ENCODE assay signal across 8 cellular contexts in the genomic region with DNA sequence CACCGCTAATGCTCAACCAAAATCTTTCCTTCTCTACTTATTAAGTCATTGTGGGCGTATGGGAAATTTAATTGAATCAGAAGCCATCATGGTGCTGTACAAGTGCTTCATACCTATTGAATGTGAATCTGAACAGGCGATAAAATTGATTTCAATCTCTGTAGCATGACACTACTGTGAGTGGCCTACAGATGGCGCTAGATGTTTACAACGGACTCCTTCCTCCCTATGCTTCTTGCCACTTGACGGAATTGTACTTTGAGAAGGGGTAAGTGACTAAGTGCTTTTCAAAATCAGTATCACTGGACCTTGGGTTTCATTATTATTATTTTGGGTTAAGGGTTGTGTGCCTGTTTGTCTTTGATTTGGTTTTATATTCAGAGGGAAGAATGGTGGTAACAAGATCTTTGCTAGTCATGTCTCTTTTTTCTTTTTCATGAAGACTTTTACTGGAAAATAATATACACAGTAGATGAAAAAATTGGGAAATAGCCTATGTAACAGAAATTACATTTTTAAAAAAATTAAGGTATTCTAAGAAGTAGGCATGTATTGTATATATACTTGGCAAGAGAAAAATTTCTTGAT. TPM values are rescaled to one million over a fixed set of nuclear protein-coding genes. Genes with fewer than 3 reads are reported as not detected.
DNase-seq lines count a peak whose midpoint lies in the region; ATAC-seq, FAIRE-seq and TF ChIP-seq lines count a peak whose summit lies in the region.

No MANE protein-coding gene starts in this region.

- peak; percentile 81 for TF ChIP-seq CTCF in WTC11 (IDR thresholded peaks at IDR 0.05)
- peak; percentile 82 for TF ChIP-seq CTCF in cardiac fibroblast (IDR thresholded peaks at IDR 0.05; ENCODE audit: low read depth, low read length)

- H3K36me3 Mint-ChIP-seq in WTC11, result no peaks in the 10 kb centered on the region

- H3K4me3 ChIP-seq in cardiac fibroblast (replicated peaks in 1 of 2; ENCODE audit: low read depth in 2 of 2, low read length in 2 of 2), result no peak overlapping the region

- H3K27me3 Mint-ChIP-seq in WTC11 (ENCODE audit: low read depth), result no peaks in the 10 kb centered on the region

- DNase-seq in GM12892 (ENCODE audit: insufficient read length) (peak; percentile 14), NCI-H2227 (lab: John Stamatoyannopoulos, UW; ENCODE audit: unreplicated experiment) (peak; percentile 63), WTC11 (ENCODE audit: low spot score) (peak; percentile 76), cardiac fibroblast (ENCODE audit: low read depth in 2 of 2) (peak; percentile 80 to 84), kidney tubule cell (ENCODE audit: low spot score) (peak; percentile 73)
- DNase-seq in stimulated activated CD4-positive, alpha-beta T cell treated with anti-CD3 and anti-CD28 coated beads, TNF-alpha, amount 100 ng/mL, for 1 hour (ENCODE audit: low read depth in 3 of 3, low spot score in 1 of 3), result peak; percentile 9 to 23 (median 13)

- no peaks in the 10 kb centered on the region for H3K9me3 Mint-ChIP-seq in WTC11

- no peak for TF ChIP-seq POLR2A in GM12892 (IDR thresholded peaks at IDR 0.05; ENCODE audit: low read depth, low read length)

- H3K4me1 Mint-ChIP-seq in WTC11, result peaks cover 28% of the 10 kb centered on the region

- FAIRE-seq in GM12892 (lab: Jason Lieb, UNC), result peak; percentile 92

- no peak overlapping the region for H3K27ac Mint-ChIP-seq in WTC11

- CTCF ChIA-PET in WTC11 (lab: Charles Lee), result interaction anchor here (0.7 to 11.2 kb wide), 12 partner anchors 8 to 96 kb away, joined by 3 to 185 read pairs (median 6); a partner anchor contains a TSS

- ATAC-seq in HG03097 (IDR thresholded peaks at IDR 0.05; ENCODE audit: low FRiP score, unreplicated experiment) (peak; percentile 73), WTC11 (peak; percentile 80), HG03457 (IDR thresholded peaks at IDR 0.05; ENCODE audit: unreplicated experiment) (no peak)

- POLR2A ChIA-PET in WTC11 (lab: Charles Lee), result no interaction called here

- no peak overlapping the region for H3K4me3 Mint-ChIP-seq in WTC11

TF ChIP-seq in WTC11, 78 proteins besides CTCF, POLR2A, EP300 and RAD21 (continues in another document):
- TF ChIP-seq GABPB1 (CRISPR knock-in tag; IDR thresholded peaks at IDR 0.05), result no peak
- TF ChIP-seq, protein P1, sequence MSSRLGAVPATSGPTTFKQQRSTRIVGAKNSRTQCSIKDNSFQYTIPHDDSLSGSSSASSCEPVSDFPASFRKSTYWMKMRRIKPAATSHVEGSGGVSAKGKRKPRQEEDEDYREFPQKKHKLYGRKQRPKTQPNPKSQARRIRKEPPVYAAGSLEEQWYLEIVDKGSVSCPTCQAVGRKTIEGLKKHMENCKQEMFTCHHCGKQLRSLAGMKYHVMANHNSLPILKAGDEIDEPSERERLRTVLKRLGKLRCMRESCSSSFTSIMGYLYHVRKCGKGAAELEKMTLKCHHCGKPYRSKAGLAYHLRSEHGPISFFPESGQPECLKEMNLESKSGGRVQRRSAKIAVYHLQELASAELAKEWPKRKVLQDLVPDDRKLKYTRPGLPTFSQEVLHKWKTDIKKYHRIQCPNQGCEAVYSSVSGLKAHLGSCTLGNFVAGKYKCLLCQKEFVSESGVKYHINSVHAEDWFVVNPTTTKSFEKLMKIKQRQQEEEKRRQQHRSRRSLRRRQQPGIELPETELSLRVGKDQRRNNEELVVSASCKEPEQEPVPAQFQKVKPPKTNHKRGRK (CRISPR knock-in tag; IDR thresholded peaks at IDR 0.05; ENCODE audit: borderline replicate concordance), result no peak
- TF ChIP-seq, protein P2, sequence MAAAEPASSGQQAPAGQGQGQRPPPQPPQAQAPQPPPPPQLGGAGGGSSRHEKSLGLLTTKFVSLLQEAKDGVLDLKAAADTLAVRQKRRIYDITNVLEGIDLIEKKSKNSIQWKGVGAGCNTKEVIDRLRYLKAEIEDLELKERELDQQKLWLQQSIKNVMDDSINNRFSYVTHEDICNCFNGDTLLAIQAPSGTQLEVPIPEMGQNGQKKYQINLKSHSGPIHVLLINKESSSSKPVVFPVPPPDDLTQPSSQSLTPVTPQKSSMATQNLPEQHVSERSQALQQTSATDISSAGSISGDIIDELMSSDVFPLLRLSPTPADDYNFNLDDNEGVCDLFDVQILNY (CRISPR knock-in tag; IDR thresholded peaks at IDR 0.05), result no peak
- TF ChIP-seq, protein P3, sequence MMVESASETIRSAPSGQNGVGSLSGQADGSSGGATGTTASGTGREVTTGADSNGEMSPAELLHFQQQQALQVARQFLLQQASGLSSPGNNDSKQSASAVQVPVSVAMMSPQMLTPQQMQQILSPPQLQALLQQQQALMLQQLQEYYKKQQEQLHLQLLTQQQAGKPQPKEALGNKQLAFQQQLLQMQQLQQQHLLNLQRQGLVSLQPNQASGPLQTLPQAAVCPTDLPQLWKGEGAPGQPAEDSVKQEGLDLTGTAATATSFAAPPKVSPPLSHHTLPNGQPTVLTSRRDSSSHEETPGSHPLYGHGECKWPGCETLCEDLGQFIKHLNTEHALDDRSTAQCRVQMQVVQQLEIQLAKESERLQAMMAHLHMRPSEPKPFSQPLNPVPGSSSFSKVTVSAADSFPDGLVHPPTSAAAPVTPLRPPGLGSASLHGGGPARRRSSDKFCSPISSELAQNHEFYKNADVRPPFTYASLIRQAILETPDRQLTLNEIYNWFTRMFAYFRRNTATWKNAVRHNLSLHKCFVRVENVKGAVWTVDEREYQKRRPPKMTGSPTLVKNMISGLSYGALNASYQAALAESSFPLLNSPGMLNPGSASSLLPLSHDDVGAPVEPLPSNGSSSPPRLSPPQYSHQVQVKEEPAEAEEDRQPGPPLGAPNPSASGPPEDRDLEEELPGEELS (CRISPR knock-in tag; IDR thresholded peaks at IDR 0.05), result no peak
- no peak for TF ChIP-seq JUN (CRISPR knock-in tag; IDR thresholded peaks at IDR 0.05)
- no peak for TF ChIP-seq SOX15 (CRISPR knock-in tag; IDR thresholded peaks at IDR 0.05)
- TF ChIP-seq, protein P4, sequence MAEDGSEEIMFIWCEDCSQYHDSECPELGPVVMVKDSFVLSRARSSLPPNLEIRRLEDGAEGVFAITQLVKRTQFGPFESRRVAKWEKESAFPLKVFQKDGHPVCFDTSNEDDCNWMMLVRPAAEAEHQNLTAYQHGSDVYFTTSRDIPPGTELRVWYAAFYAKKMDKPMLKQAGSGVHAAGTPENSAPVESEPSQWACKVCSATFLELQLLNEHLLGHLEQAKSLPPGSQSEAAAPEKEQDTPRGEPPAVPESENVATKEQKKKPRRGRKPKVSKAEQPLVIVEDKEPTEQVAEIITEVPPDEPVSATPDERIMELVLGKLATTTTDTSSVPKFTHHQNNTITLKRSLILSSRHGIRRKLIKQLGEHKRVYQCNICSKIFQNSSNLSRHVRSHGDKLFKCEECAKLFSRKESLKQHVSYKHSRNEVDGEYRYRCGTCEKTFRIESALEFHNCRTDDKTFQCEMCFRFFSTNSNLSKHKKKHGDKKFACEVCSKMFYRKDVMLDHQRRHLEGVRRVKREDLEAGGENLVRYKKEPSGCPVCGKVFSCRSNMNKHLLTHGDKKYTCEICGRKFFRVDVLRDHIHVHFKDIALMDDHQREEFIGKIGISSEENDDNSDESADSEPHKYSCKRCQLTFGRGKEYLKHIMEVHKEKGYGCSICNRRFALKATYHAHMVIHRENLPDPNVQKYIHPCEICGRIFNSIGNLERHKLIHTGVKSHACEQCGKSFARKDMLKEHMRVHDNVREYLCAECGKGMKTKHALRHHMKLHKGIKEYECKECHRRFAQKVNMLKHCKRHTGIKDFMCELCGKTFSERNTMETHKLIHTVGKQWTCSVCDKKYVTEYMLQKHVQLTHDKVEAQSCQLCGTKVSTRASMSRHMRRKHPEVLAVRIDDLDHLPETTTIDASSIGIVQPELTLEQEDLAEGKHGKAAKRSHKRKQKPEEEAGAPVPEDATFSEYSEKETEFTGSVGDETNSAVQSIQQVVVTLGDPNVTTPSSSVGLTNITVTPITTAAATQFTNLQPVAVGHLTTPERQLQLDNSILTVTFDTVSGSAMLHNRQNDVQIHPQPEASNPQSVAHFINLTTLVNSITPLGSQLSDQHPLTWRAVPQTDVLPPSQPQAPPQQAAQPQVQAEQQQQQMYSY (CRISPR knock-in tag; IDR thresholded peaks at IDR 0.05), result no peak
- TF ChIP-seq TCF7 (CRISPR knock-in tag; IDR thresholded peaks at IDR 0.05; ENCODE audit: low read depth), result no peak
- TF ChIP-seq, protein P5, sequence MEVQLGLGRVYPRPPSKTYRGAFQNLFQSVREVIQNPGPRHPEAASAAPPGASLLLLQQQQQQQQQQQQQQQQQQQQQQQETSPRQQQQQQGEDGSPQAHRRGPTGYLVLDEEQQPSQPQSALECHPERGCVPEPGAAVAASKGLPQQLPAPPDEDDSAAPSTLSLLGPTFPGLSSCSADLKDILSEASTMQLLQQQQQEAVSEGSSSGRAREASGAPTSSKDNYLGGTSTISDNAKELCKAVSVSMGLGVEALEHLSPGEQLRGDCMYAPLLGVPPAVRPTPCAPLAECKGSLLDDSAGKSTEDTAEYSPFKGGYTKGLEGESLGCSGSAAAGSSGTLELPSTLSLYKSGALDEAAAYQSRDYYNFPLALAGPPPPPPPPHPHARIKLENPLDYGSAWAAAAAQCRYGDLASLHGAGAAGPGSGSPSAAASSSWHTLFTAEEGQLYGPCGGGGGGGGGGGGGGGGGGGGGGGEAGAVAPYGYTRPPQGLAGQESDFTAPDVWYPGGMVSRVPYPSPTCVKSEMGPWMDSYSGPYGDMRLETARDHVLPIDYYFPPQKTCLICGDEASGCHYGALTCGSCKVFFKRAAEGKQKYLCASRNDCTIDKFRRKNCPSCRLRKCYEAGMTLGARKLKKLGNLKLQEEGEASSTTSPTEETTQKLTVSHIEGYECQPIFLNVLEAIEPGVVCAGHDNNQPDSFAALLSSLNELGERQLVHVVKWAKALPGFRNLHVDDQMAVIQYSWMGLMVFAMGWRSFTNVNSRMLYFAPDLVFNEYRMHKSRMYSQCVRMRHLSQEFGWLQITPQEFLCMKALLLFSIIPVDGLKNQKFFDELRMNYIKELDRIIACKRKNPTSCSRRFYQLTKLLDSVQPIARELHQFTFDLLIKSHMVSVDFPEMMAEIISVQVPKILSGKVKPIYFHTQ (CRISPR knock-in tag; IDR thresholded peaks at IDR 0.05), result no peak
- no peak for TF ChIP-seq RELA (CRISPR knock-in tag; IDR thresholded peaks at IDR 0.05; ENCODE audit: borderline replicate concordance)
- TF ChIP-seq, protein P6, sequence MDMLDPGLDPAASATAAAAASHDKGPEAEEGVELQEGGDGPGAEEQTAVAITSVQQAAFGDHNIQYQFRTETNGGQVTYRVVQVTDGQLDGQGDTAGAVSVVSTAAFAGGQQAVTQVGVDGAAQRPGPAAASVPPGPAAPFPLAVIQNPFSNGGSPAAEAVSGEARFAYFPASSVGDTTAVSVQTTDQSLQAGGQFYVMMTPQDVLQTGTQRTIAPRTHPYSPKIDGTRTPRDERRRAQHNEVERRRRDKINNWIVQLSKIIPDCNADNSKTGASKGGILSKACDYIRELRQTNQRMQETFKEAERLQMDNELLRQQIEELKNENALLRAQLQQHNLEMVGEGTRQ (CRISPR knock-in tag; IDR thresholded peaks at IDR 0.05), result no peak

RNA-seq across cellular contexts. Expression of a gene that starts 35.4 kb away (rescaled TPM):
- polyA plus RNA-seq in GM12892 (2012; ENCODE audit: missing spikeins), result not detected
- 1.6 to 2.5 TPM (median 1.9 TPM) in 3 replicates for total RNA-seq in WTC11 (2021)

Comparison
In these comparisons a context has a peak if more than half of its experiments do, and no peak if none do; other contexts are left out.
1. DNase-seq: peak in every context shown above with its lines; median percentile 82 in cardiac fibroblast; 76 in WTC11; 73 in kidney tubule cell; 63 in NCI-H2227; 14 in GM12892; 13 in stimulated activated CD4-positive, alpha-beta T cell treated with anti-CD3 and anti-CD28 coated beads, TNF-alpha, amount 100 ng/mL, for 1 hour.